8 cellular contexts compared by ENCODE assay signal in genomic region chr22:24650884-24651283, GRCh38. TPM values are rescaled to one million over a fixed set of nuclear protein-coding genes. Genes with fewer than 3 reads are reported as not detected.
DNase-seq lines count a peak whose midpoint lies in the region; ATAC-seq, FAIRE-seq and TF ChIP-seq lines count a peak whose summit lies in the region.
"Not testable (repeated sequence)": the region's sequence is repeated elsewhere in the genome, so short reads cannot be mapped to it uniquely, and the experiment has no call there.

No MANE protein-coding gene starts in this region.

- not testable (repeated sequence) for H3K36me3 Mint-ChIP-seq in activated CD4-positive, alpha-beta memory T cell treated with anti-CD3 and anti-CD28 coated beads, Interleukin-2, amount 10 ng/mL, durations not matched to agents 7 days and 5 days (ENCODE audit: low read depth)

- not testable (repeated sequence) for H3K9me3 Mint-ChIP-seq in activated CD4-positive, alpha-beta memory T cell treated with anti-CD3 and anti-CD28 coated beads, Interleukin-2, amount 10 ng/mL, durations not matched to agents 7 days and 5 days

- H3K36me3 ChIP-seq in right lobe of liver = not testable (repeated sequence)

- POLR2A ChIA-PET in RWPE1 (lab: Yijun Ruan, JAX; ENCODE audit: low non-redundant PET); activated CD4-positive, alpha-beta memory T cell treated with anti-CD3 and anti-CD28 coated beads, Interleukin-2, amount 10 ng/mL, durations not matched to agents 7 days and 5 days (lab: Charles Lee): not testable (repeated sequence)

- not testable (repeated sequence) for DNase-seq in RWPE1 (ENCODE audit: low spot score)
- DNase-seq in activated CD4-positive, alpha-beta memory T cell treated with anti-CD3 and anti-CD28 coated beads, Interleukin-2, amount 10 ng/mL, durations not matched to agents 7 days and 5 days = peak; percentile 75
- DNase-seq in activated effector memory CD4-positive, alpha-beta T cell treated with Interleukin-2 at 50 U/mL for 16 hours = peak; percentile 37
- peak in 2 of 3 donors; percentile 63 to 71 for DNase-seq in right lobe of liver
- DNase-seq in stimulated activated CD4-positive, alpha-beta T cell treated with anti-CD3 and anti-CD28 coated beads, Interleukin-12 subunit alpha, Interleukin-12 subunit beta, amount 100 ng/mL, for 24 hours (ENCODE audit: low read depth in 2 of 2) = peak; percentile 24 to 60
- peak; percentile 45 for DNase-seq in stimulated activated CD8-positive, alpha-beta memory T cell treated with anti-CD3 and anti-CD28 coated beads, Interleukin-4, amount 100 ng/mL, for 24 hours (ENCODE audit: low read depth)

- FAIRE-seq in endometrium (lab: Jason Lieb, UNC) = peak; percentile 35

- not testable (repeated sequence) for TF ChIP-seq POLR2A in right lobe of liver (IDR thresholded peaks at IDR 0.05)

- intact Hi-C loops in right lobe of liver (cut with DNase I) = not testable (repeated sequence)

- ATAC-seq in right lobe of liver = not testable (repeated sequence)

- not testable (repeated sequence) for H3K4me1 ChIP-seq in right lobe of liver

- not testable (repeated sequence) for H3K4me1 Mint-ChIP-seq in activated CD4-positive, alpha-beta memory T cell treated with anti-CD3 and anti-CD28 coated beads, Interleukin-2, amount 10 ng/mL, durations not matched to agents 7 days and 5 days

- TF ChIP-seq CTCF in C4-2B (conservative IDR thresholded peaks at IDR 0.05) (peak; percentile 57), RWPE1 (conservative IDR thresholded peaks at IDR 0.05; ENCODE audit: low read depth) (peak; percentile 36; the same call in 1 of the 2 replicates), right lobe of liver (IDR thresholded peaks at IDR 0.05) (peak in 3 of 4 donors; percentile 25 to 30 (median 25))

- H3K27ac Mint-ChIP-seq in activated CD4-positive, alpha-beta memory T cell treated with anti-CD3 and anti-CD28 coated beads, Interleukin-2, amount 10 ng/mL, durations not matched to agents 7 days and 5 days = not testable (repeated sequence)

- H3K27ac ChIP-seq in C4-2B, RWPE1, right lobe of liver: not testable (repeated sequence)

- H3K27me3 ChIP-seq in right lobe of liver = not testable (repeated sequence)

- H3K4me3 Mint-ChIP-seq in activated CD4-positive, alpha-beta memory T cell treated with anti-CD3 and anti-CD28 coated beads, Interleukin-2, amount 10 ng/mL, durations not matched to agents 7 days and 5 days = not testable (repeated sequence)

- CTCF ChIA-PET in RWPE1 (lab: Yijun Ruan, JAX); activated CD4-positive, alpha-beta memory T cell treated with anti-CD3 and anti-CD28 coated beads, Interleukin-2, amount 10 ng/mL, durations not matched to agents 7 days and 5 days (lab: Charles Lee): not testable (repeated sequence)

- not testable (repeated sequence) for H3K4me3 ChIP-seq in right lobe of liver

- not testable (repeated sequence) for H3K27me3 Mint-ChIP-seq in activated CD4-positive, alpha-beta memory T cell treated with anti-CD3 and anti-CD28 coated beads, Interleukin-2, amount 10 ng/mL, durations not matched to agents 7 days and 5 days

- WGBS in right lobe of liver (ENCODE audit: insufficient coverage, low coverage, low lambda C conversion rate, missing lambda C conversion rate) = no CpG with 5 or more reads among the region's 10 CpGs

- not testable (repeated sequence) for H3K9me3 ChIP-seq in right lobe of liver

RNA-seq across cellular contexts. Expression of gene GGT1, which starts 47.9 kb away (rescaled TPM):
- total RNA-seq in activated CD4-positive, alpha-beta memory T cell treated with anti-CD3 and anti-CD28 coated beads, Interleukin-2, amount 10 ng/mL, durations not matched to agents 7 days and 5 days = 10 to 100 TPM; 64.6 to 68.4 TPM
- 100 to 1,000 TPM in 5 of 6 experiments, 10 to 100 TPM in 1; 97.6 to 154 (median 140) TPM for total RNA-seq in right lobe of liver

RNA-seq across cellular contexts. Expression of gene LRRC75B, which starts 58.0 kb away (rescaled TPM):
- total RNA-seq in activated CD4-positive, alpha-beta memory T cell treated with anti-CD3 and anti-CD28 coated beads, Interleukin-2, amount 10 ng/mL, durations not matched to agents 7 days and 5 days = 1 to 10 TPM in 1 of 2 experiments, under 1 TPM in 1; 0.93 to 2.1 TPM
- total RNA-seq in right lobe of liver = 10 to 100 TPM; 11.8 to 28.0 (median 21.5) TPM

Comparison
In these comparisons a context has a peak if more than half of its experiments do, and no peak if none do; other contexts are left out.
1. RNA of gene LRRC75B, which starts 58.0 kb away (total RNA-seq): 11.8 to 28.0 TPM in right lobe of liver; 0.93 to 2.1 TPM in activated CD4-positive, alpha-beta memory T cell treated with anti-CD3 and anti-CD28 coated beads, Interleukin-2, amount 10 ng/mL, durations not matched to agents 7 days and 5 days; every median in the first group is over 4 times any median in the second.
2. Peak in every context shown above with its lines, with median percentiles within 50 percentile points of each other: CTCF ChIP-seq.